ENCODE assay signal across 1 cellular context in genomic region chr2:12965540-12966269, GRCh38.
A peak's percentile ranks its signal among the peaks of the same experiment; 100 is the strongest.
TF ChIP-seq lines count a peak whose summit lies in the region.

No MANE protein-coding gene starts in this region.

TF ChIP-seq in K562, 482 proteins besides CTCF, POLR2A, EP300 and RAD21 (continued from another document and continues in another):
- TF ChIP-seq MED1 (CRISPR knock-in tag; IDR thresholded peaks at IDR 0.05; ENCODE audit: borderline replicate concordance) (no peak), CHD4 (IDR thresholded peaks at IDR 0.05; ENCODE audit: insufficient read depth, insufficient replicate concordance, low read depth, low read length, poor library complexity, severe bottlenecking) (no peak), ILK (tag; IDR thresholded peaks at IDR 0.05; ENCODE audit: borderline replicate concordance, low read depth) (no peak), ATF7 (IDR thresholded peaks at IDR 0.05) (peak; percentile 97), CTBP1 (IDR thresholded peaks at IDR 0.05; ENCODE audit: borderline replicate concordance) (peak; percentile 67), ZNF766 (CRISPR knock-in tag; conservative IDR thresholded peaks at IDR 0.05) (no peak), IFI16 (CRISPR knock-in tag; IDR thresholded peaks at IDR 0.05) (no peak), HDAC2 (IDR thresholded peaks at IDR 0.05) (peak; percentile 47; the same call in 1 of the 2 replicates), NCOA6 (IDR thresholded peaks at IDR 0.05) (no peak; the same call in 1 of the 2 replicates), PURB (CRISPR knock-in tag; IDR thresholded peaks at IDR 0.05; ENCODE audit: low read depth) (no peak), ARID4B (CRISPR knock-in tag; IDR thresholded peaks at IDR 0.05) (no peak), FOS (IDR thresholded peaks at IDR 0.05; ENCODE audit: extremely low read depth, insufficient read length) (peak; percentile 61), SMARCC2 (IDR thresholded peaks at IDR 0.05; ENCODE audit: low read depth) (peak; percentile 94), ZBTB9 (CRISPR knock-in tag; IDR thresholded peaks at IDR 0.05) (no peak), DMBX1 (CRISPR knock-in tag; IDR thresholded peaks at IDR 0.05; ENCODE audit: borderline replicate concordance) (no peak), SIRT6 (IDR thresholded peaks at IDR 0.05; ENCODE audit: low read depth, low read length) (no peak), JUNB (CRISPR knock-in tag; conservative IDR thresholded peaks at IDR 0.05) (peak; percentile 98), RBM14 (IDR thresholded peaks at IDR 0.05; ENCODE audit: borderline replicate concordance, insufficient read depth, low read depth, low read length) (no peak), NFATC3 (IDR thresholded peaks at IDR 0.05) (no peak), UBTF (IDR thresholded peaks at IDR 0.05; ENCODE audit: borderline replicate concordance in 1 of 2, low read depth in 2 of 2, low read length in 2 of 2) (no peak), CREM (IDR thresholded peaks at IDR 0.05; ENCODE audit: low read depth) (peak; percentile 25; the same call in 1 of the 2 replicates), HMBOX1 (IDR thresholded peaks at IDR 0.05) (no peak), FOXP1 (CRISPR knock-in tag; IDR thresholded peaks at IDR 0.05) (no peak), EP400 (IDR thresholded peaks at IDR 0.05) (peak; percentile 29; the same call in 1 of the 2 replicates), AFF1 (IDR thresholded peaks at IDR 0.05; ENCODE audit: low read depth in 1 of 2, partially characterized antibody in 2 of 2) (no peak), CEBPB (tag; IDR thresholded peaks at IDR 0.05) (no peak), HMG20B (CRISPR knock-in tag; IDR thresholded peaks at IDR 0.05) (no peak), HDAC1 (IDR thresholded peaks at IDR 0.05) (no peak), GTF2A2 (tag; IDR thresholded peaks at IDR 0.05) (no peak), FIP1L1 (IDR thresholded peaks at IDR 0.05; ENCODE audit: low read depth, low read length, poor library complexity, severe bottlenecking) (no peak), ZFP36 (IDR thresholded peaks at IDR 0.05; ENCODE audit: low read depth, low read length, partially characterized antibody) (no peak), PYGO2 (tag; IDR thresholded peaks at IDR 0.05) (no peak), SRSF9 (IDR thresholded peaks at IDR 0.05; ENCODE audit: borderline replicate concordance, low read depth, low read length) (no peak), MAFF (IDR thresholded peaks at IDR 0.05; ENCODE audit: low read length) (peak; percentile 65; the same call in 1 of the 2 replicates), RBBP5 (IDR thresholded peaks at IDR 0.05; ENCODE audit: borderline replicate concordance, insufficient read depth, low read length, poor library complexity, severe bottlenecking) (no peak), BHLHE40 (IDR thresholded peaks at IDR 0.05; ENCODE audit: low read length) (no peak), GABPB2 (CRISPR knock-in tag; conservative IDR thresholded peaks at IDR 0.05) (no peak), MBD2 (IDR thresholded peaks at IDR 0.05; ENCODE audit: borderline replicate concordance, low read depth) (0 out of 2 replicates have a peak, but pooled peaks have one; percentile 28), HMGN3 (IDR thresholded peaks at IDR 0.05; ENCODE audit: borderline replicate concordance, extremely low read depth, insufficient read length, low read depth, low read length) (no peak), TRIM24 (IDR thresholded peaks at IDR 0.05) (peak; percentile 50 to 81; a peak in 3 of 4 replicates), PTTG1 (tag; IDR thresholded peaks at IDR 0.05; ENCODE audit: low read depth) (no peak), KAT2B (IDR thresholded peaks at IDR 0.05; ENCODE audit: low read depth, low read length) (no peak), PBX2 (CRISPR knock-in tag; IDR thresholded peaks at IDR 0.05; ENCODE audit: low read depth) (no peak), PBX2 (tag; conservative IDR thresholded peaks at IDR 0.05; ENCODE audit: low read depth) (peak; percentile 16; the same call in 1 of the 2 replicates), ZNF584 (CRISPR knock-in tag; IDR thresholded peaks at IDR 0.05; ENCODE audit: low read depth) (0 out of 2 replicates have a peak, but pooled peaks have one; percentile 18), ZC3H11A (IDR thresholded peaks at IDR 0.05; ENCODE audit: low read depth, low read length) (no peak), PCBP1 (IDR thresholded peaks at IDR 0.05; ENCODE audit: low read depth, low read length, poor library complexity, severe bottlenecking) (no peak), SMC3 (conservative IDR thresholded peaks at IDR 0.05; ENCODE audit: insufficient read depth, low read depth, low read length) (no peak), ZNF3 (CRISPR knock-in tag; IDR thresholded peaks at IDR 0.05) (no peak), U2AF2 (optimal IDR thresholded peaks at IDR 0.05; ENCODE audit: low read depth, low read length) (no peak), SFPQ (IDR thresholded peaks at IDR 0.05; ENCODE audit: low read depth, low read length) (no peak), XRCC4 (IDR thresholded peaks at IDR 0.05; ENCODE audit: extremely low read depth, insufficient read depth, insufficient read length) (no peak), CAMTA2 (CRISPR knock-in tag; conservative IDR thresholded peaks at IDR 0.05) (no peak), ZNF384 (IDR thresholded peaks at IDR 0.05; ENCODE audit: low read depth, low read length) (peak; percentile 84)
